ENCODE assay signal across 27 cellular contexts in genomic region chr14:97158102-97158501, GRCh38.
"Had no signal": no experiment of that assay in that cellular context is flagged by ENCODE, and none has a peak within 500 bp of the region (broad histone marks: within the 10 kb centered on the region; RNA-seq: fewer than 3 reads in every experiment).

No MANE protein-coding gene starts in this region.

- H3K9me3 ChIP-seq: colonic mucosa, gastrocnemius medialis had no signal

- DNase-seq: colonic mucosa; cortex of kidney; dermis blood vessel endothelial cell; dorsolateral prefrontal cortex; effector CD4-positive, alpha-beta T cell; effector CD8-positive, alpha-beta T cell; effector memory CD4-positive, alpha-beta T cell; effector memory CD8-positive, alpha-beta T cell; endodermal cell; erythroblast; esophagus squamous epithelium; foreskin fibroblast; foreskin keratinocyte; foreskin melanocyte; gastrocnemius medialis; glutamatergic neuron; heart left ventricle; heart right ventricle had no signal

- FAIRE-seq: colon, endometrium, endothelial cell of umbilical vein, frontal cortex had no signal

- H3K36me3 ChIP-seq: colonic mucosa, esophagus muscularis mucosa, esophagus squamous epithelium, gastrocnemius medialis, gastroesophageal sphincter, heart left ventricle, heart right ventricle had no signal

- ATAC-seq: effector memory CD8-positive, alpha-beta T cell; esophagus mucosa; foreskin keratinocyte; gastrocnemius medialis; gastroesophageal sphincter; heart left ventricle; heart right ventricle had no signal

- H3K4me1 ChIP-seq: colonic mucosa, esophagus muscularis mucosa, esophagus squamous epithelium, foreskin keratinocyte, gastrocnemius medialis, gastroesophageal sphincter, heart left ventricle, heart right ventricle had no signal

- H3K27me3 ChIP-seq: colonic mucosa, foreskin keratinocyte, gastrocnemius medialis had no signal

- H3K4me3 ChIP-seq: colonic mucosa, coronary artery, dorsolateral prefrontal cortex, esophagus muscularis mucosa, esophagus squamous epithelium, gastrocnemius medialis, gastroesophageal sphincter, heart left ventricle, heart right ventricle had no signal

- H3K27ac ChIP-seq: colonic mucosa, coronary artery, dorsolateral prefrontal cortex, epithelial cell of prostate, esophagus muscularis mucosa, esophagus squamous epithelium, foreskin keratinocyte, gastrocnemius medialis, gastroesophageal sphincter, heart left ventricle, heart right ventricle had no signal
